In genomic region chr14:42555365-42555764, GRCh38 we compare ENCODE assay signal across 20 cellular contexts.
"Had no signal": no experiment of that assay in that cellular context is flagged by ENCODE, and none has a peak within 500 bp of the region (broad histone marks: within the 10 kb centered on the region; RNA-seq: fewer than 3 reads in every experiment).

No MANE protein-coding gene starts in this region.

- DNase-seq: KBM-7, MG63, NCI-H1105, NCI-H1417, NCI-H1436 treated with DMSO at 0.1 percent for 48 hours, NCI-H1694, NCI-H187 treated with DMSO at 0.1 percent for 48 hours, NCI-H2029 treated with DMSO at 0.1 percent for 48 hours, NCI-H2171 treated with DMSO at 0.1 percent for 48 hours, NCI-H345, NCI-H446 treated with DMSO at 0.1 percent for 48 hours, NCI-H510A treated with DMSO at 0.1 percent for 48 hours, NCI-H526, NCI-H82, PC-3, SIG-M5 had no signal

- H3K36me3 ChIP-seq: MG63, SJSA1 had no signal

- H3K27ac ChIP-seq: RWPE1, SJSA1, SK-N-MC had no signal

- H3K4me3 ChIP-seq: MG63, SJSA1, SK-N-MC had no signal

- H3K27me3 ChIP-seq: MG63, SJSA1 had no signal

- ATAC-seq: Panc1, PC-3 had no signal

- H3K9me3 ChIP-seq: MG63, SJSA1 had no signal

- H3K4me1 ChIP-seq: SJSA1 had no signal
